Comparison of ENCODE assay signal across 1 cellular context in the genomic region with DNA sequence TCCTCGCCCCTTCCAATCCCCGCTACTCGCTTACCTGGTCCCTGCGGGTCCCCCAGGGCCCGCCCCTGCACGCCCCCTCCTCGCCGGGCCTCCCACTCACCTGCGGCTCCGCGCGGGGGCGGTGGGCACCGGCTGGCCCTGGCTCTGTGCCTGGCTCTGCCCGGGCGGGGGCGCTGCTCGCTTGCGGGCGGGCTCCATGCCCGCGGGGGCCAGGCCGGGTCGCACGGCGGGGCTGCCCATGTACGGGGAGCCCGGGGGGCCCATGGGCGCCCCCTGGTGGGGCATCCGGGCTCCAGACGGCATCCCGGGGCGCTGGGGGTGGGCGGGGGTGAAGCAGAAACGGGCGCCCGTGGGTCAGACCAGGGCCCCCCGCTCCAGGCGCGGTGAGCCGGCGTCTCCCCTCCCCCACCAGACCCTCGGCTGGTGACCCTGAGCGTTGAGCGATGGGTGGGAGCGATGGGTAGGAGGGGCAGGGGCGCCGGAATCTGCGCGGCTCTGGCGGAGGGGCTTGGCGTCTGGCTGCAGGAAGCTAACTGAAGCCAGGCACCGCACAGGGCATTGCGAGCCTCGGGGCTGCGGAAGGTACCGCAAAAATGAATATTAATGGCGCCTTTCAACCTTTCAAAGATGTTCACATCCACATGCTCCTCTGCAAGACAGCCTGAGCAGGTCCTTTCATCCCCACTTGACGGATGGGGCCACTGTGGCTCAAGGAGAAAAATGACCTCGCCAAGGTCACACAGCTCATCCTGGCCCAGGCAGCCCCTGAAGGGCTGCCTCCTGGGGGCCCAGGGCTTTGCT.
TF ChIP-seq lines count a peak whose summit lies in the region.

No MANE protein-coding gene starts in this region.

TF ChIP-seq in IMR-90, 13 proteins besides CTCF, POLR2A, EP300 and RAD21:
- TF ChIP-seq MAZ (IDR thresholded peaks at IDR 0.05; ENCODE audit: borderline replicate concordance, low read depth, low read length): peak; percentile 69; the same call in 1 of the 2 replicates
- TF ChIP-seq NFE2L2 (IDR thresholded peaks at IDR 0.05; ENCODE audit: low read depth, low read length): no peak
